In the genomic region with DNA sequence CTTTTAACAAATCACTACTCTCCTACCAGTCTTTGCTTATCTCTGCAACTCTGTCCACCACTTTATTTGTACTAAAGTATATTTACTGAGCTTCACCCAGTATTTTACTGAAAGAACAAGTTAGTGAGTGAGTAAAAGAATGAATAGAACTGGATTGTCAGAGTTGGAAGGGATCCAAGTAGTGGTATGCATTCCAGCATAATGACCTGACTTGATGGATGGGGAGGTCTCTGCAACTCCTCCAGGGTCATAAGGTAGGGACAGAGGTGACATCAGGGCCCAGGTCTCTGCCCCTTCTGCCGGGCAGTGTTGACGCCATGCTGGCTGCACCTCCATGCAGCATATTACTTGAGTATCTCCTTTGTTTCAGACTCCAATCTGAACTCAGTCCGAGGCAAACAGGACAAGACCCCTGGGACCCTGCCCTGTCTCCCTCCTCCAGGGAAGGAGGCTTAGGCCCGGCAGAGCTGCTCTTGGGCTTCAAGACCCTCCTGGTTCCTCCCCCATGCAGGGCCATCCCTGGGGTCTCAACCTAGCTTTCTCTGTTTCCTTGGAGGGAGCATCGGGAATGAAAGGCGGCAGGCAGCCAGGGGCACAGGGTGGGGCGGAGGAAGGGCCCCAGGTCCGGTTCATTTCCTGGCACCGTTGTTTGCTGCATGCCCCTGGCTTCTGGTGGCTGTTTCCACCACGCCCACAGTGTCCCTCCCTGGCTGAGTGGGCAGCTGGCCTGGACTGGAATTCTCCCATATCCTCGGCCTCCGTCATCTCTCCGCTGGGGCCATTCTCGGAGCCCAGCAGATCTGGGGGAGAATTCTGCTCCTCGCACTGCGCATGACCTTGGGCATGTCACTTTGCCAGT, we compare ENCODE assay signal across 14 cellular contexts. TPM values are rescaled to one million over a fixed set of nuclear protein-coding genes. Genes with fewer than 3 reads are reported as not detected.
DNase-seq lines count a peak whose midpoint lies in the region; ATAC-seq and TF ChIP-seq lines count a peak whose summit lies in the region.
"Had no signal": no experiment of that assay in that cellular context is flagged by ENCODE, and none has a peak within 500 bp of the region (broad histone marks: within the 10 kb centered on the region; RNA-seq: fewer than 3 reads in every experiment).

No MANE protein-coding gene starts in this region.

- DNase-seq in EH (ENCODE audit: low read depth): peak; percentile 64
- no peak for DNase-seq in mammary epithelial cell
- DNase-seq in left cardiac atrium: peak; percentile 79
- no peak for DNase-seq in trophoblast cell
- DNase-seq in NCI-H1694 treated with DMSO at 0.1 percent for 48 hours (lab: John Stamatoyannopoulos, UW): no peak
- no peak for DNase-seq in GM10248 (ENCODE audit: extremely low spot score)
- DNase-seq: activated T-cell treated with anti-CD3 and anti-CD28 coated beads, Interleukin-2, amount 50 U/mL, for 24 hours; DMS 273 treated with DMSO at 0.1 percent for 48 hours; naive B cell; NCI-H1694 had no signal

- H2BK5ac ChIP-seq in trophoblast cell (ENCODE audit: low read depth, low read length, poor library complexity): no peak overlapping the region

- in situ Hi-C loops in mammary epithelial cell (cut with MboI; ENCODE audit: low sequenced_read_pairs in 2 of 2): no loop called here

- POLR2A ChIA-PET in GM10248 (lab: Yijun Ruan, JAX): no interaction called here

- no peak overlapping the region for H2AK5ac ChIP-seq in trophoblast cell (ENCODE audit: low read length)

- H3K79me2 ChIP-seq in mammary epithelial cell (ENCODE audit: insufficient read depth, low read length) (no peaks in the 10 kb centered on the region), trophoblast cell (ENCODE audit: control insufficient read depth, insufficient read depth, low read length, poor library complexity) (peaks cover 1% of the 10 kb centered on the region)

- H3K36me3 ChIP-seq in mammary epithelial cell (ENCODE audit: insufficient read depth, low read length) (no peaks in the 10 kb centered on the region), trophoblast cell (ENCODE audit: control insufficient read depth in 1 of 2, insufficient read depth in 2 of 2, low read length in 2 of 2) (no peaks in the 10 kb centered on the region)
- H3K36me3 ChIP-seq: SJSA1 had no signal

- no peak overlapping the region for H3K23ac ChIP-seq in trophoblast cell (ENCODE audit: low read length)

- H2BK120ac ChIP-seq in trophoblast cell (ENCODE audit: insufficient read depth, low read length, poor library complexity): no peak overlapping the region

- no peak overlapping the region for H3K4me3 ChIP-seq in mammary epithelial cell (replicated peaks in 1 of 3; ENCODE audit: insufficient read depth in 1 of 3, low read depth in 2 of 3, low read length in 3 of 3)
- H3K4me3 ChIP-seq in trophoblast cell (ENCODE audit: low read depth, low read length): no peak overlapping the region
- H3K4me3 ChIP-seq: SJSA1 had no signal

- intact Hi-C loops in mammary epithelial cell (cut with micrococcal nuclease): no loop called here
- intact Hi-C loops in left cardiac atrium (cut with DNase I): no loop called here

- H3K18ac ChIP-seq in trophoblast cell (ENCODE audit: low read length): no peak overlapping the region

- dilution Hi-C loops in mammary epithelial cell (cut with HindIII; ENCODE audit: low sequenced_read_pairs): no loop called here

- WGBS in mammary epithelial cell (ENCODE audit: low coverage, missing lambda C conversion rate): 0% methylated on average over 8 of the region's 16 CpGs
- no CpG with 5 or more reads among the region's 16 CpGs for WGBS in trophoblast cell (ENCODE audit: extremely low coverage, insufficient coverage, insufficient read length)

- peaks cover 2% of the 10 kb centered on the region for H3K79me1 ChIP-seq in trophoblast cell (ENCODE audit: low read length)

- H3K4me1 ChIP-seq in mammary epithelial cell (ENCODE audit: insufficient read depth, low read length): peaks cover 52% of the 10 kb centered on the region
- peaks cover 14 to 16% of the 10 kb centered on the region in 2 experiments for H3K4me1 ChIP-seq in trophoblast cell (ENCODE audit: control insufficient read depth in 1 of 2, insufficient read depth in 2 of 2, low read length in 2 of 2)

- H4K12ac ChIP-seq in trophoblast cell (ENCODE audit: low read depth, low read length): no peak overlapping the region

- H4K20me1 ChIP-seq in mammary epithelial cell (ENCODE audit: insufficient read depth, low read length): no peaks in the 10 kb centered on the region

- CTCF ChIA-PET in mammary epithelial cell (lab: Charles Lee; ENCODE audit: low non-redundant PET): no interaction called here
- CTCF ChIA-PET in GM10248 (lab: Yijun Ruan, JAX): interaction anchor here (3.7 kb wide), 1 partner anchor 51 kb away, joined by 16 read pairs; a partner anchor contains a TSS

- peak overlapping the region; percentile 68 for H2AFZ ChIP-seq in mammary epithelial cell (ENCODE audit: low read depth, low read length)
- H2AFZ ChIP-seq in trophoblast cell (ENCODE audit: insufficient read depth, low read length, poor library complexity): no peak overlapping the region

- H3K27me3 ChIP-seq in mammary epithelial cell (ENCODE audit: insufficient read depth, low read length) (no peaks in the 10 kb centered on the region), trophoblast cell (ENCODE audit: insufficient read depth, low read length) (no peaks in the 10 kb centered on the region)
- H3K27me3 ChIP-seq: SJSA1 had no signal

- H3K14ac ChIP-seq in trophoblast cell (ENCODE audit: low read length): no peak overlapping the region

- peak overlapping the region; percentile 15 for H3K27ac ChIP-seq in mammary epithelial cell (ENCODE audit: insufficient read depth, low read depth, low read length)
- H3K27ac ChIP-seq in trophoblast cell (ENCODE audit: low read depth, low read length): no peak overlapping the region
- H3K27ac ChIP-seq: SJSA1 had no signal

- TF ChIP-seq CTCF in mammary epithelial cell (conservative IDR thresholded peaks at IDR 0.05 in 1 of 2, IDR thresholded peaks at IDR 0.05 in 1 of 2; ENCODE audit: extremely low read depth in 1 of 2, insufficient read depth in 1 of 2, low read depth in 1 of 2, low read length in 2 of 2) (no peak), GM10248 (IDR thresholded peaks at IDR 0.05; ENCODE audit: control extremely low read depth, extremely low read depth, low read depth, missing control alignments) (no peak)

- H2BK12ac ChIP-seq in trophoblast cell (ENCODE audit: low read length): peak overlapping the region; percentile 17

- H3K4me2 ChIP-seq in mammary epithelial cell (ENCODE audit: insufficient read depth, low read depth, low read length) (peak overlapping the region; percentile 21), trophoblast cell (ENCODE audit: low read length) (no peak overlapping the region)

- H3K4ac ChIP-seq in trophoblast cell (ENCODE audit: low read depth, low read length): no peak overlapping the region

- peak; percentile 70 to 76 for ATAC-seq in left cardiac atrium
- ATAC-seq in GM21717 (IDR thresholded peaks at IDR 0.05; ENCODE audit: unreplicated experiment): no peak
- ATAC-seq in GM21526 (IDR thresholded peaks at IDR 0.05; ENCODE audit: low FRiP score, unreplicated experiment): no peak

- no peak overlapping the region for H4K8ac ChIP-seq in trophoblast cell (ENCODE audit: low read depth, low read length)

- no peak overlapping the region for H3K9ac ChIP-seq in mammary epithelial cell (ENCODE audit: insufficient read depth, low read length)
- no peak overlapping the region for H3K9ac ChIP-seq in trophoblast cell (ENCODE audit: low read length)

- BruUV-seq in mammary epithelial cell (replicated peaks; lab: Mats Ljungman, UMichigan): no TSS peak

- no peak overlapping the region for H4K91ac ChIP-seq in trophoblast cell (ENCODE audit: low read depth, low read length)

- H3K9me3 ChIP-seq in mammary epithelial cell (replicated peaks; ENCODE audit: insufficient read depth, low read length) (no peaks in the 10 kb centered on the region), trophoblast cell (ENCODE audit: insufficient read depth, low read depth, low read length) (no peaks in the 10 kb centered on the region)
- H3K9me3 ChIP-seq: SJSA1 had no signal

RNA-seq across cellular contexts. Expression of a gene that starts 12.4 kb away (rescaled TPM):
- total RNA-seq in mammary epithelial cell: 1,000 to 10,000 TPM; 1,418 to 2,030 TPM
- 1,026 TPM for polyA plus RNA-seq in mammary epithelial cell
- 2,074 TPM for polyA minus RNA-seq in mammary epithelial cell
- 10 to 100 TPM; 26.5 to 35.9 TPM for total RNA-seq in left cardiac atrium
- 63.3 and 65.7 TPM in 2 replicates for polyA plus RNA-seq in trophoblast cell (2013)

RNA-seq across cellular contexts. Expression of a gene that starts 48.5 kb away (rescaled TPM):
- total RNA-seq in mammary epithelial cell: under 1 TPM; 0.33 to 0.42 TPM
- 0.18 TPM for polyA plus RNA-seq in mammary epithelial cell
- polyA minus RNA-seq in mammary epithelial cell: not detected
- total RNA-seq in left cardiac atrium: under 1 TPM in 1 of 2 donors, not detected in 1; 0.16 TPM
- polyA plus RNA-seq in trophoblast cell (2013): 113 and 120 TPM in 2 replicates
- total RNA-seq: SJSA1 had no signal
- polyA plus RNA-seq: AG04450 had no signal

RNA-seq across cellular contexts. Expression of a gene that starts 51.6 kb away (rescaled TPM):
- total RNA-seq in mammary epithelial cell (10 to 100 TPM; 18.2 to 24.8 TPM), left cardiac atrium (100 to 1,000 TPM; 156 to 203 TPM)
- 7.7 TPM for polyA plus RNA-seq in mammary epithelial cell
- 13.5 TPM for polyA minus RNA-seq in mammary epithelial cell
- polyA plus RNA-seq in trophoblast cell (2013): 16.1 and 16.2 TPM in 2 replicates

Comparison
In these comparisons a context has a peak if more than half of its experiments do, and no peak if none do; other contexts are left out.
1. DNase-seq: peak in EH (single experiment) and left cardiac atrium (single experiment); none in mammary epithelial cell (single experiment), trophoblast cell (0 of 2), NCI-H1694 treated with DMSO at 0.1 percent for 48 hours (single experiment) and GM10248 (single experiment).
2. ATAC-seq: peak in left cardiac atrium (2 of 2); none in GM21717 (single experiment) and GM21526 (single experiment).
3. RNA of a gene that starts 12.4 kb away (total RNA-seq): 1,418 to 2,030 TPM in mammary epithelial cell; 26.5 to 35.9 TPM in left cardiac atrium; every median in the first group is over 10 times any median in the second.
4. RNA of a gene that starts 51.6 kb away (total RNA-seq): 156 to 203 TPM in left cardiac atrium; 18.2 to 24.8 TPM in mammary epithelial cell; every median in the first group is over 4 times any median in the second.